8 cellular contexts compared by ENCODE assay signal in genomic region chr5:132389453-132390286, GRCh38. TPM values are rescaled to one million over a fixed set of nuclear protein-coding genes. Genes with fewer than 3 reads are reported as not detected.
DNase-seq lines count a peak whose midpoint lies in the region; ATAC-seq lines count a peak whose summit lies in the region.

No MANE protein-coding gene starts in this region.

- peaks cover 34% of the 10 kb centered on the region for H3K4me1 Mint-ChIP-seq in stimulated activated memory B cell treated with anti-CD40 and anti-IgM and Interleukin-4, amounts not matched to agents 10 μg/mL and 1 μg/mL and 100 μg/mL, for 72 hours

- H3K27ac Mint-ChIP-seq in stimulated activated memory B cell treated with anti-CD40 and anti-IgM and Interleukin-4, amounts not matched to agents 10 μg/mL and 1 μg/mL and 100 μg/mL, for 72 hours, result no peak overlapping the region

- H3K9me3 Mint-ChIP-seq in stimulated activated memory B cell treated with anti-CD40 and anti-IgM and Interleukin-4, amounts not matched to agents 10 μg/mL and 1 μg/mL and 100 μg/mL, for 72 hours, result no peaks in the 10 kb centered on the region

- no peak overlapping the region for H3K4me3 Mint-ChIP-seq in stimulated activated memory B cell treated with anti-CD40 and anti-IgM and Interleukin-4, amounts not matched to agents 10 μg/mL and 1 μg/mL and 100 μg/mL, for 72 hours

- H3K36me3 Mint-ChIP-seq in stimulated activated memory B cell treated with anti-CD40 and anti-IgM and Interleukin-4, amounts not matched to agents 10 μg/mL and 1 μg/mL and 100 μg/mL, for 72 hours, result peaks cover 6% of the 10 kb centered on the region

- intact Hi-C loops in posterior vena cava (cut with DNase I), result loop anchor here in 1 of 2 donors (10.0 kb wide), 1 partner anchor 105 kb away; the partner anchor contains the start of gene IRF1

- H3K27me3 Mint-ChIP-seq in stimulated activated memory B cell treated with anti-CD40 and anti-IgM and Interleukin-4, amounts not matched to agents 10 μg/mL and 1 μg/mL and 100 μg/mL, for 72 hours, result no peaks in the 10 kb centered on the region

- no peak for ATAC-seq in HG03442 (IDR thresholded peaks at IDR 0.05; ENCODE audit: unreplicated experiment)
- ATAC-seq in stimulated activated memory B cell treated with anti-CD40 and anti-IgM and Interleukin-4, amounts not matched to agents 10 μg/mL and 1 μg/mL and 100 μg/mL, for 72 hours, result no peak

- DNase-seq in COLO829 (ENCODE audit: low spot score) (peak; percentile 93), NCI-H446 treated with DMSO at 0.1 percent for 48 hours (lab: John Stamatoyannopoulos, UW) (peak; percentile 50), ecto neural progenitor cell (ENCODE audit: low spot score) (peak; percentile 39), posterior vena cava (ENCODE audit: low spot score) (peak; percentile 86), NCI-H526 treated with DMSO at 0.1 percent for 48 hours (lab: John Stamatoyannopoulos, UW) (no peak), NCI-H1105 treated with DMSO at 0.1 percent for 48 hours (lab: John Stamatoyannopoulos, UW) (no peak)

RNA-seq across cellular contexts. Expression of gene SLC22A5, which starts 20.2 kb away (rescaled TPM):
- total RNA-seq in posterior vena cava, result 1 to 10 TPM; 7.4 to 9.6 TPM

Comparison
In these comparisons a context has a peak if more than half of its experiments do, and no peak if none do; other contexts are left out.
1. DNase-seq: peak in COLO829 (single experiment), NCI-H446 treated with DMSO at 0.1 percent for 48 hours (single experiment), ecto neural progenitor cell (single experiment) and posterior vena cava (single experiment); none in NCI-H526 treated with DMSO at 0.1 percent for 48 hours (single experiment) and NCI-H1105 treated with DMSO at 0.1 percent for 48 hours (single experiment).